ENCODE assay signal across 17 cellular contexts in the genomic region with DNA sequence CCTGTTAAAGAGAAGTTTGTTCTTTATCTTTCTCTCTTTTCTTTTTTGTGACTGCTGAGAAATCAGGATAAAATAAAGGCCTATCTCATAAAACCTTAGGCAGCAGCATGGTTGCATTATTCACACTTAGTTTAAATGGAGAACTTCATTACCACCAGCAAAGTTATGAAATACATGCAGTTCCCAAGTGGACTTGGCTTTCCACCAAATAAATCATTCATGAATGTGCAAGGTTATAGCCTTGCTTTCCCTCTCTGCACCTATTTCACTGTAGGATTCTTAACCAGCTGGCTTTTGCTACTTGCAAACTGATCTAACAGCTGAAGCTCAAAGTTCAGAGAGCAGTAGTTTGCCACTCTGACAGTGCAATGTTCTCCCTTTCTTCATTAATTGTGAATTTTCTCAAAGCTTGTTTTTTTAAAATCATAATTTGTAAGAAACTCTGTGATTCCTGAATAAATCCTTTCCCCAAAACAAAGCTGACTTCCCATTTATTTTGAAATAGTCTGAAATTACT.
"Had no signal": no experiment of that assay in that cellular context is flagged by ENCODE, and none has a peak within 500 bp of the region (broad histone marks: within the 10 kb centered on the region; RNA-seq: fewer than 3 reads in every experiment).

No MANE protein-coding gene starts in this region.

- H3K36me3 ChIP-seq: ascending aorta, thoracic aorta had no signal

- DNase-seq: activated CD4-positive, alpha-beta T cell treated with anti-CD3 and anti-CD28 coated beads, Interleukin-2, amount 50 U/mL, for 48 hours; activated CD4-positive, CD25-positive, alpha-beta regulatory T cell treated with anti-CD3 and anti-CD28 coated beads, Interleukin-2, amount 50 U/mL, for 72 hours; activated CD8-positive, alpha-beta memory T cell treated with anti-CD3 and anti-CD28 coated beads, Interleukin-2, amount 10 ng/mL, durations not matched to agents 7 days and 5 days; activated effector memory CD4-positive, alpha-beta T cell treated with anti-CD3 and anti-CD28 coated beads, Interleukin-2, amount 50 U/mL, for 16 hours; activated T-cell treated with anti-CD3 and anti-CD28 coated beads, Interleukin-2, amount 50 U/mL, for 24 hours; central memory CD4-positive, alpha-beta T cell; cortex of kidney; effector memory CD4-positive, alpha-beta T cell; left colon; mucosa of descending colon; nephron progenitor cell; stimulated activated CD4-positive, alpha-beta T cell treated with anti-CD3 and anti-CD28 coated beads, Interleukin-4, amount 100 ng/mL, for 4 hours; stimulated activated naive CD8-positive, alpha-beta T cell treated with anti-CD3 and anti-CD28 coated beads, Interleukin-15, amount 100 ng/mL, for 72 hours; T-helper 9 cell had no signal

- H3K9me3 ChIP-seq: ascending aorta, mucosa of descending colon, thoracic aorta had no signal

- H3K4me3 ChIP-seq: ascending aorta, mucosa of descending colon, thoracic aorta had no signal

- H3K27me3 ChIP-seq: ascending aorta had no signal

- H3K4me1 ChIP-seq: ascending aorta had no signal

- H3K27ac ChIP-seq: ascending aorta, epithelial cell of prostate, thoracic aorta had no signal

- ATAC-seq: activated CD8-positive, alpha-beta memory T cell treated with anti-CD3 and anti-CD28 coated beads, Interleukin-2, amount 10 ng/mL, durations not matched to agents 7 days and 5 days; left colon; mucosa of descending colon; stimulated activated naive CD8-positive, alpha-beta T cell treated with anti-CD3 and anti-CD28 coated beads, Interleukin-15, amount 100 ng/mL, for 72 hours had no signal
